Comparison of ENCODE assay signal across 25 cellular contexts in genomic region chr1:45677751-45678245, GRCh38. TPM values are rescaled to one million over a fixed set of nuclear protein-coding genes. Genes with fewer than 3 reads are reported as not detected.
DNase-seq lines count a peak whose midpoint lies in the region; ATAC-seq and TF ChIP-seq lines count a peak whose summit lies in the region.
"Had no signal": no experiment of that assay in that cellular context is flagged by ENCODE, and none has a peak within 500 bp of the region (broad histone marks: within the 10 kb centered on the region; RNA-seq: fewer than 3 reads in every experiment).

No MANE protein-coding gene starts in this region.

- POLR2A ChIA-PET in naive thymus-derived CD4-positive, alpha-beta T cell (lab: Charles Lee) = no interaction called here

- peak overlapping the region; percentile 6 to 15 for H3K27ac Mint-ChIP-seq in natural killer cell
- no peak overlapping the region for H3K27ac Mint-ChIP-seq in natural killer cell treated with Interleukin-12 subunit alpha and Interleukin-12 subunit beta and Interleukin-15 and Interleukin-18, amount 100 ng/mL, for 72 hours
- H3K27ac Mint-ChIP-seq in T-helper 17 cell = peak overlapping the region; percentile 65
- peak overlapping the region in 3 of 9 donors; percentile 5 to 39 (median 15) for H3K27ac Mint-ChIP-seq in naive thymus-derived CD4-positive, alpha-beta T cell
- H3K27ac Mint-ChIP-seq: activated naive CD4-positive, alpha-beta T cell treated with anti-CD3 and anti-CD28 coated beads, Interleukin-2, amount 50 U/mL, for 24 hours; activated T-helper 1 cell treated with anti-CD3 and anti-CD28 coated beads, Interleukin-12 subunit alpha, Interleukin-12 subunit beta, Interleukin-2, Interleukin-4 antibody, amounts not matched to agents 30 ng/mL and 10 ng/mL and 1 ng/mL, durations not matched to agents 14 hours and 24 hours and 36 hours had no signal

- no peaks in the 10 kb centered on the region for H3K9me3 Mint-ChIP-seq in natural killer cell
- H3K9me3 Mint-ChIP-seq in natural killer cell treated with Interleukin-12 subunit alpha and Interleukin-12 subunit beta and Interleukin-15 and Interleukin-18, amount 100 ng/mL, for 72 hours = no peaks in the 10 kb centered on the region
- H3K9me3 Mint-ChIP-seq in naive thymus-derived CD4-positive, alpha-beta T cell = no peaks in the 10 kb centered on the region
- H3K9me3 Mint-ChIP-seq: activated naive CD4-positive, alpha-beta T cell treated with anti-CD3 and anti-CD28 coated beads, Interleukin-2, amount 50 U/mL, for 24 hours; activated T-helper 1 cell treated with anti-CD3 and anti-CD28 coated beads, Interleukin-12 subunit alpha, Interleukin-12 subunit beta, Interleukin-2, Interleukin-4 antibody, amounts not matched to agents 30 ng/mL and 10 ng/mL and 1 ng/mL, durations not matched to agents 14 hours and 24 hours and 36 hours; dendritic cell treated with granulocyte-macrophage colony-stimulating factor and Interleukin-4, amounts not matched to agents 40 ng/mL and 50 ng/mL, for 4 days had no signal

- no peak for DNase-seq in natural killer cell
- DNase-seq in natural killer cell treated with Interleukin-12 subunit alpha and Interleukin-12 subunit beta and Interleukin-15 and Interleukin-18, amount 100 ng/mL, for 72 hours (ENCODE audit: low spot score) = no peak
- no peak for DNase-seq in T-helper 17 cell
- DNase-seq in naive thymus-derived CD4-positive, alpha-beta T cell = no peak
- no peak for DNase-seq in SK-N-DZ (ENCODE audit: low spot score)
- DNase-seq: DMS53; hippocampal formation; islet precursor cell; Karpas-422; NCI-H1092; NCI-H2029 treated with DMSO at 0.1 percent for 48 hours; NCI-H446; pancreas; sigmoid colon; stimulated activated naive CD4-positive, alpha-beta T cell had no signal

- H3K36me3 ChIP-seq in naive thymus-derived CD4-positive, alpha-beta T cell (ENCODE audit: control insufficient read depth in 2 of 3, insufficient read depth in 3 of 3, low read length in 3 of 3) = no peaks in the 10 kb centered on the region
- H3K36me3 ChIP-seq: pancreas, sigmoid colon had no signal

- TF ChIP-seq CTCF in natural killer cell (IDR thresholded peaks at IDR 0.05) = no peak

- H3K27ac ChIP-seq in naive thymus-derived CD4-positive, alpha-beta T cell (ENCODE audit: low read depth, low read length) = no peak overlapping the region
- H3K27ac ChIP-seq: C4-2B, pancreas, RWPE1 had no signal

- ATAC-seq in natural killer cell (no peak), T-helper 17 cell (no peak), GM18909 (IDR thresholded peaks at IDR 0.05; ENCODE audit: poor library complexity, unreplicated experiment) (no peak), HG02840 (IDR thresholded peaks at IDR 0.05; ENCODE audit: low FRiP score, unreplicated experiment) (no peak), HG03469 (IDR thresholded peaks at IDR 0.05; ENCODE audit: unreplicated experiment) (no peak)
- ATAC-seq in natural killer cell treated with Interleukin-12 subunit alpha and Interleukin-12 subunit beta and Interleukin-15 and Interleukin-18, amount 100 ng/mL, for 72 hours = no peak
- no peak for ATAC-seq in naive thymus-derived CD4-positive, alpha-beta T cell
- ATAC-seq: pancreas had no signal

- H3K4me1 Mint-ChIP-seq in natural killer cell (peaks cover 61 to 68% of the 10 kb centered on the region in 2 donors), T-helper 17 cell (peaks cover 59% of the 10 kb centered on the region)
- H3K4me1 Mint-ChIP-seq in natural killer cell treated with Interleukin-12 subunit alpha and Interleukin-12 subunit beta and Interleukin-15 and Interleukin-18, amount 100 ng/mL, for 72 hours (ENCODE audit: low read depth in 2 of 2) = peaks cover 43 to 54% of the 10 kb centered on the region in 2 donors
- peaks cover 31 to 98% (median 92%) of the 10 kb centered on the region in 7 donors for H3K4me1 Mint-ChIP-seq in naive thymus-derived CD4-positive, alpha-beta T cell

- no peak overlapping the region for H3K4me3 ChIP-seq in naive thymus-derived CD4-positive, alpha-beta T cell (ENCODE audit: low read length)
- H3K4me3 ChIP-seq: HAP-1, lung, pancreas, sigmoid colon had no signal

- no peaks in the 10 kb centered on the region for H3K27me3 ChIP-seq in naive thymus-derived CD4-positive, alpha-beta T cell (ENCODE audit: control insufficient read depth in 2 of 2, insufficient read depth in 2 of 2, low read length in 2 of 2)
- H3K27me3 ChIP-seq: pancreas, sigmoid colon had no signal

- intact Hi-C loops in natural killer cell (cut with micrococcal nuclease) = no loop called here
- intact Hi-C loops in naive thymus-derived CD4-positive, alpha-beta T cell (cut with micrococcal nuclease) = no loop called here

- H3K9me3 ChIP-seq in T-helper 17 cell (ENCODE audit: control insufficient read depth, low read length, poor library complexity, severe bottlenecking) = no peaks in the 10 kb centered on the region
- H3K9me3 ChIP-seq in naive thymus-derived CD4-positive, alpha-beta T cell (ENCODE audit: control insufficient read depth in 2 of 3, low read length in 3 of 3) = no peaks in the 10 kb centered on the region
- H3K9me3 ChIP-seq: HAP-1, pancreas, sigmoid colon had no signal

- H3K27me3 Mint-ChIP-seq in natural killer cell (ENCODE audit: low read depth in 2 of 2) (no peaks in the 10 kb centered on the region), T-helper 17 cell (no peaks in the 10 kb centered on the region)
- H3K27me3 Mint-ChIP-seq in natural killer cell treated with Interleukin-12 subunit alpha and Interleukin-12 subunit beta and Interleukin-15 and Interleukin-18, amount 100 ng/mL, for 72 hours = no peaks in the 10 kb centered on the region
- H3K27me3 Mint-ChIP-seq in naive thymus-derived CD4-positive, alpha-beta T cell = no peaks in the 10 kb centered on the region
- H3K27me3 Mint-ChIP-seq: activated naive CD4-positive, alpha-beta T cell treated with anti-CD3 and anti-CD28 coated beads, Interleukin-2, amount 50 U/mL, for 24 hours; dendritic cell treated with granulocyte-macrophage colony-stimulating factor and Interleukin-4, amounts not matched to agents 40 ng/mL and 50 ng/mL, for 4 days had no signal

- CTCF ChIA-PET in naive thymus-derived CD4-positive, alpha-beta T cell (lab: Charles Lee) = interaction anchor here (0.6 kb wide), 2 partner anchors 35 to 491 kb away, joined by 3 read pairs; no protein-coding TSS in a partner anchor

- peaks cover 31 to 43% of the 10 kb centered on the region in 2 donors for H3K4me1 ChIP-seq in naive thymus-derived CD4-positive, alpha-beta T cell (ENCODE audit: control insufficient read depth in 2 of 2, insufficient read depth in 2 of 2, low read length in 2 of 2)

- H3K36me3 Mint-ChIP-seq in natural killer cell (no peaks in the 10 kb centered on the region), T-helper 17 cell (ENCODE audit: low read depth) (peaks cover 2% of the 10 kb centered on the region)
- no peaks in the 10 kb centered on the region for H3K36me3 Mint-ChIP-seq in natural killer cell treated with Interleukin-12 subunit alpha and Interleukin-12 subunit beta and Interleukin-15 and Interleukin-18, amount 100 ng/mL, for 72 hours
- H3K36me3 Mint-ChIP-seq in naive thymus-derived CD4-positive, alpha-beta T cell = peaks cover 0 to 11% (median 8%) of the 10 kb centered on the region in 5 donors

- H3K4me3 Mint-ChIP-seq in natural killer cell = no peak overlapping the region
- H3K4me3 Mint-ChIP-seq in natural killer cell treated with Interleukin-12 subunit alpha and Interleukin-12 subunit beta and Interleukin-15 and Interleukin-18, amount 100 ng/mL, for 72 hours = no peak overlapping the region
- peak overlapping the region; percentile 28 for H3K4me3 Mint-ChIP-seq in T-helper 17 cell
- peak overlapping the region in 8 of 10 donors; percentile 6 to 40 (median 32) for H3K4me3 Mint-ChIP-seq in naive thymus-derived CD4-positive, alpha-beta T cell
- H3K4me3 Mint-ChIP-seq: activated T-helper 1 cell treated with anti-CD3 and anti-CD28 coated beads, Interleukin-12 subunit alpha, Interleukin-12 subunit beta, Interleukin-2, Interleukin-4 antibody, amounts not matched to agents 30 ng/mL and 10 ng/mL and 1 ng/mL, durations not matched to agents 14 hours and 24 hours and 36 hours; dendritic cell treated with granulocyte-macrophage colony-stimulating factor and Interleukin-4, amounts not matched to agents 40 ng/mL and 50 ng/mL, for 4 days had no signal

RNA-seq across cellular contexts. Expression of gene GPBP1L1, which starts 8.5 kb away (rescaled TPM):
- total RNA-seq in natural killer cell = 100 to 1,000 TPM; 144 to 176 (median 153) TPM
- 100 to 1,000 TPM; 100 to 140 TPM for total RNA-seq in natural killer cell treated with Interleukin-12 subunit alpha and Interleukin-12 subunit beta and Interleukin-15 and Interleukin-18, amount 100 ng/mL, for 72 hours
- 100 to 1,000 TPM; 124 to 152 TPM for total RNA-seq in T-helper 17 cell
- total RNA-seq in naive thymus-derived CD4-positive, alpha-beta T cell = 100 to 1,000 TPM; 110 to 180 (median 122) TPM
- 100 to 1,000 TPM; 104 to 109 TPM for polyA plus RNA-seq in naive thymus-derived CD4-positive, alpha-beta T cell
- 63.0 and 82.0 TPM in 2 replicates for polyA plus RNA-seq in SK-N-DZ (2014; cell fraction: cytosol; rRNA removed)
- 93.3 and 102 TPM in 2 replicates for polyA plus RNA-seq in SK-N-DZ (2014; cell fraction: nucleus; rRNA removed)

RNA-seq across cellular contexts. Expression of gene TMEM69, which starts 10.2 kb away (rescaled TPM):
- 10 to 100 TPM in 1 of 3 donors, 1 to 10 TPM in 2; 8.8 to 14.2 (median 9.3) TPM for total RNA-seq in natural killer cell
- total RNA-seq in natural killer cell treated with Interleukin-12 subunit alpha and Interleukin-12 subunit beta and Interleukin-15 and Interleukin-18, amount 100 ng/mL, for 72 hours = 10 to 100 TPM; 18.7 to 19.4 TPM
- 10 to 100 TPM; 11.9 to 13.2 TPM for total RNA-seq in T-helper 17 cell
- 10 to 100 TPM; 12.7 to 26.1 (median 20.1) TPM for total RNA-seq in naive thymus-derived CD4-positive, alpha-beta T cell
- 10 to 100 TPM; 54.8 to 65.2 TPM for polyA plus RNA-seq in naive thymus-derived CD4-positive, alpha-beta T cell
- polyA plus RNA-seq in SK-N-DZ (2014; cell fraction: cytosol; rRNA removed) = 52.6 and 69.7 TPM in 2 replicates
- polyA plus RNA-seq in SK-N-DZ (2014; cell fraction: nucleus; rRNA removed) = 18.2 and 21.7 TPM in 2 replicates

RNA-seq across cellular contexts. Expression of gene CCDC17, which starts 53.9 kb away (rescaled TPM):
- total RNA-seq in natural killer cell (1 to 10 TPM; 2.9 to 4.5 (median 3.3) TPM), T-helper 17 cell (1 to 10 TPM; 5.1 to 5.7 TPM)
- 1 to 10 TPM; 4.4 to 6.9 TPM for total RNA-seq in natural killer cell treated with Interleukin-12 subunit alpha and Interleukin-12 subunit beta and Interleukin-15 and Interleukin-18, amount 100 ng/mL, for 72 hours
- total RNA-seq in naive thymus-derived CD4-positive, alpha-beta T cell = 1 to 10 TPM; 5.0 to 9.6 (median 5.5) TPM
- under 1 TPM in 1 of 2 donors, not detected in 1; 0.18 TPM for polyA plus RNA-seq in naive thymus-derived CD4-positive, alpha-beta T cell
- 0.53 TPM in 1 of 2 replicates, not detected in the other for polyA plus RNA-seq in SK-N-DZ (2014; cell fraction: cytosol; rRNA removed)
- polyA plus RNA-seq in SK-N-DZ (2014; cell fraction: nucleus; rRNA removed) = 4.2 and 5.7 TPM in 2 replicates

Comparison
In these comparisons a context has a peak if more than half of its experiments do, and no peak if none do; other contexts are left out.
1. H3K27ac Mint-ChIP-seq: peak in natural killer cell (2 of 2) and T-helper 17 cell (single experiment); none in natural killer cell treated with Interleukin-12 subunit alpha and Interleukin-12 subunit beta and Interleukin-15 and Interleukin-18, amount 100 ng/mL, for 72 hours (0 of 2).
2. H3K4me3 Mint-ChIP-seq: peak in T-helper 17 cell (single experiment) and naive thymus-derived CD4-positive, alpha-beta T cell (8 of 10); none in natural killer cell (single experiment) and natural killer cell treated with Interleukin-12 subunit alpha and Interleukin-12 subunit beta and Interleukin-15 and Interleukin-18, amount 100 ng/mL, for 72 hours (single experiment).